Comparison of ENCODE assay signal across 8 cellular contexts in the genomic region with DNA sequence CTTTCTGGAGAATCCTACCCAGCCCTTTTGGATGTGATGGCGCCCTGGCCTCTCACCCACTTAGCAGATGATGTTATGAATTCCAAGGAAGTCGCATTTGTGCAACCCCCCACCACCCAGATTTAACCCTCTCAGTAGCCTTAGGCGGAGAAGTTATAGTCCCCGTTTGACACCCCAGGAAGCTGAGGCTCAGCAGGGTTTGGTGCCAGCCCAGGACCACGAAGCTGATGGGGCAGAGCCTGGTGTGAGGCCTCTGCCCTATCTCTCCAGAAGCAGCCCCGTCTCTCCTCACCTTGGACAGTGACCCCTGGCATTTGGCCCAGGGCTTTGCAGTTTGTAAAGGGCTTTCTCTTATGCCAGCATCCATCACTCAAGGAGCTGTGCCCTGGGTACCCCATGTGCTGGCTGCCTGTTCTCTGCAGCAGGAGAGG. TPM values are rescaled to one million over a fixed set of nuclear protein-coding genes. Genes with fewer than 3 reads are reported as not detected.
A peak's percentile ranks its signal among the peaks of the same experiment; 100 is the strongest.
DNase-seq lines count a peak whose midpoint lies in the region; ATAC-seq and TF ChIP-seq lines count a peak whose summit lies in the region.

No MANE protein-coding gene starts in this region.

- peak overlapping the region; percentile 72 to 85 for H3K4me3 Mint-ChIP-seq in CD14-positive monocyte

- H3K4me2 ChIP-seq in PC-3 (ENCODE audit: low read length) (peak overlapping the region; percentile 94), neuronal stem cell (ENCODE audit: insufficient read depth, low read length, poor library complexity, severe bottlenecking) (peak overlapping the region; percentile 85)

- H3K9me3 ChIP-seq in PC-3 (ENCODE audit: low read length), result no peaks in the 10 kb centered on the region
- no peaks in the 10 kb centered on the region for H3K9me3 ChIP-seq in neuronal stem cell (replicated peaks in 1 of 2; ENCODE audit: control insufficient read depth in 2 of 2, insufficient read depth in 1 of 2, low read depth in 1 of 2, low read length in 2 of 2)

- POLR2A ChIA-PET in PC-3 (lab: Charles Lee; ENCODE audit: unreplicated experiment), result no interaction called here

- no peaks in the 10 kb centered on the region for H3F3A ChIP-seq in PC-3 (ENCODE audit: low read length, unreplicated experiment)

- H3K9ac ChIP-seq in PC-3 (ENCODE audit: low read length), result peak overlapping the region; percentile 82
- H3K9ac ChIP-seq in neuronal stem cell (ENCODE audit: low read depth, low read length, poor library complexity), result no peak overlapping the region

- H2BK12ac ChIP-seq in neuronal stem cell (ENCODE audit: low read length), result no peak overlapping the region

- peaks cover 4% of the 10 kb centered on the region for H3K79me1 ChIP-seq in neuronal stem cell (ENCODE audit: low read depth, low read length)

- no peaks in the 10 kb centered on the region for H3K27me3 ChIP-seq in PC-3 (ENCODE audit: low read length)
- peaks cover 0 to 19% (median 0%) of the 10 kb centered on the region in 3 experiments for H3K27me3 ChIP-seq in neuronal stem cell (ENCODE audit: control insufficient read depth in 3 of 3, insufficient read depth in 3 of 3, low read depth in 1 of 3, low read length in 3 of 3)

- TSS peak; percentile 50 for BruUV-seq in PC-3 (replicated peaks; lab: Mats Ljungman, UMichigan)

- no peak overlapping the region for H3K23ac ChIP-seq in neuronal stem cell (ENCODE audit: low read depth, low read length, poor library complexity)

- ATAC-seq in PC-3, result no peak

- CTCF ChIA-PET in PC-3 (lab: Charles Lee), result no interaction called here

- H3K27ac Mint-ChIP-seq in CD14-positive monocyte, result no peak overlapping the region

- H3K4me3 ChIP-seq in PC-3 (ENCODE audit: low read length) (peak overlapping the region; percentile 90), epithelial cell of esophagus (ENCODE audit: low read length) (peak overlapping the region; percentile 23), neuronal stem cell (ENCODE audit: low read length in 2 of 2) (peak overlapping the region; percentile 67 to 89)

- H3K79me2 ChIP-seq in PC-3 (ENCODE audit: low read length), result peaks cover 40% of the 10 kb centered on the region

- H4K91ac ChIP-seq in neuronal stem cell (ENCODE audit: low read depth, low read length, poor library complexity), result no peak overlapping the region

- H3K27me3 Mint-ChIP-seq in CD14-positive monocyte (ENCODE audit: low read depth in 3 of 3), result peaks cover 32 to 67% (median 42%) of the 10 kb centered on the region in 3 donors

- H2AFZ ChIP-seq in PC-3 (ENCODE audit: low read length), result no peak overlapping the region
- no peak overlapping the region for H2AFZ ChIP-seq in neuronal stem cell (ENCODE audit: low read length)

- H3K36me3 Mint-ChIP-seq in CD14-positive monocyte, result peaks cover 0 to 2% of the 10 kb centered on the region in 2 donors

- WGBS in neuronal stem cell (ENCODE audit: extremely low coverage in 2 of 2, insufficient read length in 2 of 2, insufficient replicate concordance in 1 of 2), 2 donors, result no CpG with 5 or more reads among the region's 6 CpGs

- H2BK5ac ChIP-seq in neuronal stem cell (ENCODE audit: low read length), result no peak overlapping the region

- H3K36me3 ChIP-seq in PC-3 (ENCODE audit: low read depth, low read length) (no peaks in the 10 kb centered on the region), neuronal stem cell (replicated peaks in 1 of 2; ENCODE audit: control insufficient read depth in 2 of 2, insufficient read depth in 2 of 2, low read length in 2 of 2) (no peaks in the 10 kb centered on the region)

- no peaks in the 10 kb centered on the region for H3K9me2 ChIP-seq in PC-3 (replicated peaks; ENCODE audit: low read length)

- H2BK15ac ChIP-seq in neuronal stem cell (ENCODE audit: low read length), result no peak overlapping the region

- H4K8ac ChIP-seq in neuronal stem cell (ENCODE audit: low read depth, low read length), result no peak overlapping the region

- H2BK120ac ChIP-seq in neuronal stem cell (ENCODE audit: low read depth, low read length), result no peak overlapping the region

- intact Hi-C loops in CD14-positive monocyte (cut with micrococcal nuclease) (no loop called here), PC-3 (cut with micrococcal nuclease) (no loop called here)

- H3K14ac ChIP-seq in neuronal stem cell (ENCODE audit: low read length), result no peak overlapping the region

- peaks cover 36% of the 10 kb centered on the region for H3K4me1 ChIP-seq in PC-3 (ENCODE audit: insufficient read depth, low read length)
- H3K4me1 ChIP-seq in neuronal stem cell (ENCODE audit: control insufficient read depth in 2 of 2, insufficient read depth in 1 of 2, low read depth in 1 of 2, low read length in 2 of 2), result peaks cover 10% of the 10 kb centered on the region in 2 donors

- no peak for TF ChIP-seq CTCF in CD14-positive monocyte (IDR thresholded peaks at IDR 0.05)
- no peak for TF ChIP-seq CTCF in PC-3 (conservative IDR thresholded peaks at IDR 0.05; ENCODE audit: low read depth, low read length)
- TF ChIP-seq CTCF in epithelial cell of esophagus (IDR thresholded peaks at IDR 0.05; ENCODE audit: insufficient read depth, low read depth, low read length, missing control alignments), result no peak

- H3K4ac ChIP-seq in neuronal stem cell (ENCODE audit: low read length), result no peak overlapping the region

- no peaks in the 10 kb centered on the region for H4K20me1 ChIP-seq in PC-3 (ENCODE audit: low read length)

- DNase-seq in CD14-positive monocyte (ENCODE audit: low spot score), result no peak
- DNase-seq in PC-3, result peak; percentile 22
- DNase-seq in epithelial cell of esophagus (ENCODE audit: low read depth), result no peak
- DNase-seq in neuronal stem cell (ENCODE audit: low spot score), result no peak
- no peak for DNase-seq in DMS 273 treated with DMSO at 0.1 percent for 48 hours (lab: John Stamatoyannopoulos, UW)
- DNase-seq in NCI-H82 treated with DMSO at 0.1 percent for 48 hours (lab: John Stamatoyannopoulos, UW; ENCODE audit: unreplicated experiment), result no peak
- no peak for DNase-seq in activated naive CD4-positive, alpha-beta T cell treated with Interleukin-2 at 50 U/mL for 16 hours
- no peak for DNase-seq in KBM-7

- H3K27ac ChIP-seq in PC-3 (ENCODE audit: low read length), result no peak overlapping the region
- H3K27ac ChIP-seq in neuronal stem cell (replicated peaks; ENCODE audit: low read length), result no peak overlapping the region

- H3K9me3 Mint-ChIP-seq in CD14-positive monocyte, result peaks cover 0 to 22% (median 7%) of the 10 kb centered on the region in 7 donors

- H3K18ac ChIP-seq in neuronal stem cell (ENCODE audit: low read length), result no peak overlapping the region

- no peak overlapping the region for H2AK5ac ChIP-seq in neuronal stem cell (ENCODE audit: low read depth, low read length)

- in situ Hi-C loops in KBM-7 (cut with MboI; ENCODE audit: low pct_unique_long_range_greater_than_20kb, low sequenced_read_pairs), result no loop called here

- H3K4me1 Mint-ChIP-seq in CD14-positive monocyte, result peaks cover 27% of the 10 kb centered on the region

RNA-seq across cellular contexts. Expression of a gene that starts 1.1 kb away (rescaled TPM):
- polyA plus RNA-seq in CD14-positive monocyte, result under 1 TPM; 0.39 to 0.93 TPM
- 35.7 and 45.5 TPM in 2 replicates for total RNA-seq in PC-3 (2014; rRNA removed)
- 16.3 TPM for polyA plus RNA-seq in neuronal stem cell (2013, experiment 1 of 2)
- polyA plus RNA-seq in neuronal stem cell (2013, experiment 2 of 2), result 16.4 TPM

Comparison
In these comparisons a context has a peak if more than half of its experiments do, and no peak if none do; other contexts are left out.
1. H3K4me3 ChIP-seq: peak in every context shown above with its lines; median percentile 90 in PC-3; 78 in neuronal stem cell; 23 in epithelial cell of esophagus.